Comparison of ENCODE assay signal across 26 cellular contexts in the genomic region with DNA sequence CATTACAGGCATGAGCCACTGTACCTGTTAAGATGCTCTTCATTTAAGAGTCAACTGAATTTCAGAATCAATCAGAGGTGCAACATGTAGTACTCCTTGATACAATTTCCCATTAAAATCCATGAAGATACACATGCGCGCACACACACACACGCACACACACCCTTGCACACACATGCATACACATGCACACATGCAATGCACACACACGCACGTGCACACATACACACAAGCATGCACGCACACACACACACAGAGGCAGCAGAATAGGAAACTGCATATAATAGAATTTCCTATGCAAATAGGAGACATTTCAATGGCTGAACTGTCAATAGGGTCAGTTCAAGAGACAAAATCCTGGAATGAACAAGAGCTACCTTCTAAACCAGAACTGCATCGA.
"Had no signal": no experiment of that assay in that cellular context is flagged by ENCODE, and none has a peak within 500 bp of the region (broad histone marks: within the 10 kb centered on the region; RNA-seq: fewer than 3 reads in every experiment).

No MANE protein-coding gene starts in this region.

- H3K4me1 ChIP-seq: stomach, suprapubic skin, testis, thyroid gland, tibial artery, tibial nerve, transverse colon, upper lobe of left lung, upper lobe of right lung, uterus had no signal

- H3K4me3 ChIP-seq: stomach, suprapubic skin, testis, thoracic aorta, thyroid gland, tibial artery, tibial nerve, transverse colon, upper lobe of left lung, upper lobe of right lung, uterus, vagina had no signal

- H3K9me3 ChIP-seq: stomach, suprapubic skin, testis, thoracic aorta, thyroid gland, transverse colon, upper lobe of left lung, upper lobe of right lung, uterus, vagina had no signal

- DNase-seq: stimulated activated CD4-positive, alpha-beta T cell treated with anti-CD3 and anti-CD28 coated beads, Interleukin-2, amount 100 ng/mL, for 48 hours; stimulated activated CD4-positive, alpha-beta T cell treated with anti-CD3 and anti-CD28 coated beads, Interleukin-4, amount 100 ng/mL, for 1 hour; stimulated activated CD4-positive, alpha-beta T cell treated with anti-CD3 and anti-CD28 coated beads, Interleukin-4, amount 100 ng/mL, for 24 hours; stimulated activated CD4-positive, alpha-beta T cell treated with anti-CD3 and anti-CD28 coated beads, Interleukin-4, amount 100 ng/mL, for 4 hours; stimulated activated CD8-positive, alpha-beta memory T cell treated with anti-CD3 and anti-CD28 coated beads, Interleukin-4, amount 100 ng/mL, for 48 hours; stimulated activated naive B cell treated with anti-CD40 and anti-IgM and Interleukin-4, amounts not matched to agents 10 μg/mL and 1 μg/mL and 100 μg/mL, for 72 hours; stimulated activated naive CD4-positive, alpha-beta T cell; stimulated activated naive CD4-positive, alpha-beta T cell treated with Interleukin-2 at 50 U/mL for 16 hours; stimulated activated naive CD8-positive, alpha-beta T cell treated with anti-CD3 and anti-CD28 coated beads, Interleukin-15, amount 100 ng/mL, for 72 hours; stimulated activated naive CD8-positive, alpha-beta T cell treated with anti-CD3 and anti-CD28 coated beads, Interleukin-15, Interleukin-2, amounts not matched to agents 100 U/mL and 50 U/mL, for 24 hours; stomach; substantia nigra; testis; thyroid gland; tibial artery; transverse colon; upper lobe of left lung; upper lobe of right lung; uterus had no signal

- H3K27me3 ChIP-seq: stomach, suprapubic skin, testis, thyroid gland, tibial artery, tibial nerve, transverse colon, upper lobe of left lung, upper lobe of right lung, uterus, vagina had no signal

- H3K36me3 ChIP-seq: stomach, suprapubic skin, thoracic aorta, thyroid gland, tibial artery, tibial nerve, transverse colon, upper lobe of left lung, upper lobe of right lung, uterus, vagina had no signal

- ATAC-seq: stimulated activated effector memory CD8-positive, alpha-beta T cell treated with anti-CD3 and anti-CD28 coated beads, Interleukin-12 subunit alpha, Interleukin-12 subunit beta, amount 100 ng/mL, for 72 hours; stimulated activated memory B cell treated with anti-CD40 and anti-IgM and Interleukin-4, amounts not matched to agents 10 μg/mL and 1 μg/mL and 100 μg/mL, for 72 hours; stimulated activated naive B cell treated with anti-CD40 and anti-IgM and Interleukin-4, amounts not matched to agents 10 μg/mL and 1 μg/mL and 100 μg/mL, for 72 hours; stimulated activated naive CD8-positive, alpha-beta T cell treated with anti-CD3 and anti-CD28 coated beads, Interleukin-15, amount 100 ng/mL, for 72 hours; stimulated activated naive CD8-positive, alpha-beta T cell treated with anti-CD3 and anti-CD28 coated beads, Interleukin-15, Interleukin-2, amounts not matched to agents 100 U/mL and 50 U/mL, for 24 hours; upper lobe of right lung had no signal

- FAIRE-seq: urothelium cell line had no signal

- H3K27ac ChIP-seq: stomach, suprapubic skin, testis, thoracic aorta, thyroid gland, tibial artery, tibial nerve, transverse colon, upper lobe of left lung, upper lobe of right lung, uterus, vagina had no signal
